In the genomic region with DNA sequence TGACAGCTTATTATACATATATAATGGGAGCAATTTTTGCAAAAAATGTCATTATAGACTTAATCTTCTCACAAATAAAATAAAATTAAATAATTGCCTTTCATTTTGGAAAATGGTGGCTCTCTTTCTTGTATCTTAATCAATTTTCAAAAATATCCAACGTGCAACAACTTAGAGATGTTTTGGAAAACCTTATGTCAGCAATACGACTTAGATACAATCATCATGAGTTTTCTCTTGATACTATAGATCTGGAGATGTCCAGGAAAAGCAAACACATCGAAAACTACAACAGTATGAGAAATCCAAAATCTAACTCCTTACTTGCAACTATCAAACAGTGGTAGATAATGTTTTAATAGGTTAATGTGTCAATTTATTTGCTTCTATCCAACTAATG, we compare ENCODE assay signal across 32 cellular contexts.
"Had no signal": no experiment of that assay in that cellular context is flagged by ENCODE, and none has a peak within 500 bp of the region (broad histone marks: within the 10 kb centered on the region; RNA-seq: fewer than 3 reads in every experiment).

No MANE protein-coding gene starts in this region.

- H3K9me3 ChIP-seq: adrenal gland, body of pancreas, breast epithelium had no signal

- DNase-seq: activated effector memory CD4-positive, alpha-beta T cell treated with anti-CD3 and anti-CD28 coated beads, Interleukin-2, amount 50 U/mL, for 16 hours; activated effector memory CD4-positive, alpha-beta T cell treated with Interleukin-2 at 50 U/mL for 16 hours; activated gamma-delta T cell; activated gamma-delta T cell treated with Interleukin-2 at 50 U/mL for 16 hours; activated naive CD4-positive, alpha-beta T cell; activated naive CD4-positive, alpha-beta T cell treated with anti-CD3 and anti-CD28 coated beads for 36 hours; activated naive CD4-positive, alpha-beta T cell treated with anti-CD3 and anti-CD28 coated beads, Interleukin-2, amount 10 ng/mL, durations not matched to agents 7 days and 5 days; activated naive CD4-positive, alpha-beta T cell treated with anti-CD3 and anti-CD28 coated beads, Interleukin-2, amount 50 U/mL, for 16 hours; activated naive CD4-positive, alpha-beta T cell treated with Interleukin-2 at 50 U/mL for 16 hours; activated naive CD8-positive, alpha-beta T cell treated with anti-CD3 and anti-CD28 coated beads for 36 hours; activated naive CD8-positive, alpha-beta T cell treated with anti-CD3 and anti-CD28 coated beads, Interleukin-2, amount 10 ng/mL, durations not matched to agents 7 days and 5 days; activated naive CD8-positive, alpha-beta T cell treated with anti-CD3 and anti-CD28 coated beads, Interleukin-2, amount 50 U/mL, for 24 hours; activated T-cell treated with anti-CD3 and anti-CD28 coated beads, Interleukin-2, amount 50 U/mL, for 24 hours; activated T-cell treated with anti-CD3 and anti-CD28 coated beads, Interleukin-2, amount 50 U/mL, for 4 hours; activated T-cell treated with anti-CD3 and anti-CD28 coated beads, Interleukin-2, amount 50 U/mL, for 48 hours; activated T-cell treated with anti-CD3 and anti-CD28 coated beads, Interleukin-2, amount 50 U/mL, for 72 hours; adrenal gland; amniotic stem cell; amygdala; anterior cingulate cortex; aorta; body of pancreas; brain microvascular endothelial cell; caudate nucleus; central memory CD4-positive, alpha-beta T cell; cerebellar nuclear complex had no signal

- FAIRE-seq: astrocyte, bronchial epithelial cell had no signal

- H3K27ac ChIP-seq: adrenal gland, body of pancreas, brain microvascular endothelial cell, breast epithelium, cardiac muscle cell had no signal

- H3K27me3 ChIP-seq: adrenal gland, body of pancreas, brain microvascular endothelial cell, breast epithelium, cardiac muscle cell had no signal

- H3K36me3 ChIP-seq: adrenal gland, brain microvascular endothelial cell, breast epithelium, cardiac muscle cell had no signal

- H3K4me3 ChIP-seq: adrenal gland, body of pancreas, breast epithelium, cardiac muscle cell had no signal

- H3K4me1 ChIP-seq: adrenal gland, body of pancreas, breast epithelium had no signal

- ATAC-seq: activated naive CD4-positive, alpha-beta T cell treated with anti-CD3 and anti-CD28 coated beads, Interleukin-2, amount 50 U/mL, for 72 hours; activated naive CD8-positive, alpha-beta T cell treated with anti-CD3 and anti-CD28 coated beads, Interleukin-2, amount 50 U/mL, for 24 hours; activated T-cell treated with anti-CD3 and anti-CD28 coated beads, Interleukin-2, amount 50 U/mL, for 4 hours; activated T-cell treated with anti-CD3 and anti-CD28 coated beads, Interleukin-2, amount 50 U/mL, for 72 hours; activated T-helper 17 cell treated with anti-CD3 and anti-CD28 coated beads, Interleukin-2, amount 50 U/mL, for 72 hours; body of pancreas had no signal
